In genomic region chr10:63548860-63549259, GRCh38 we compare ENCODE assay signal across 26 cellular contexts.
"Had no signal": no experiment of that assay in that cellular context is flagged by ENCODE, and none has a peak within 500 bp of the region (broad histone marks: within the 10 kb centered on the region; RNA-seq: fewer than 3 reads in every experiment).

No MANE protein-coding gene starts in this region.

- H3K4me2 ChIP-seq: SK-N-SH had no signal

- H3K27ac ChIP-seq: ascending aorta, cardiac muscle cell, Peyer's patch, SJSA1, VCaP had no signal

- H3K36me3 ChIP-seq: ascending aorta, cardiac muscle cell, Peyer's patch had no signal

- H3K27me3 ChIP-seq: ascending aorta, cardiac muscle cell, Peyer's patch, SJSA1 had no signal

- H3K9me3 ChIP-seq: ascending aorta, Peyer's patch, SJSA1, SK-N-SH had no signal

- DNase-seq: activated B cell treated with CpG ODN at 0.5 μM for 24 hours; activated CD4-positive, alpha-beta memory T cell treated with anti-CD3 and anti-CD28 coated beads for 36 hours; activated CD4-positive, alpha-beta T cell treated with anti-CD3 and anti-CD28 coated beads for 4 hours; activated CD4-positive, alpha-beta T cell treated with anti-CD3 and anti-CD28 coated beads, Interleukin-2, amount 50 U/mL, for 1 hour; activated CD4-positive, CD25-positive, alpha-beta regulatory T cell treated with anti-CD3 and anti-CD28 coated beads, Interleukin-2, amount 50 U/mL, for 72 hours; activated CD8-positive, alpha-beta memory T cell treated with anti-CD3 and anti-CD28 coated beads, Interleukin-2, amount 50 U/mL, for 4 hours; activated gamma-delta T cell; activated naive CD4-positive, alpha-beta T cell treated with Interleukin-2 at 50 U/mL for 16 hours; activated naive CD8-positive, alpha-beta T cell treated with anti-CD3 and anti-CD28 coated beads, Interleukin-2, amount 10 ng/mL, durations not matched to agents 7 days and 5 days; activated T-cell treated with anti-CD3 and anti-CD28 coated beads, Interleukin-2, amount 50 U/mL, for 48 hours; amygdala; NCI-H1092 treated with DMSO at 0.1 percent for 48 hours; NCI-H1417 treated with DMSO at 0.1 percent for 48 hours; NCI-H2029; NCI-H345; NCI-H524 treated with DMSO at 0.1 percent for 48 hours; Peyer's patch; RPMI8226; SHP77 treated with DMSO at 0.1 percent for 48 hours; SK-N-SH; T-helper 2 cell; T-helper 9 cell had no signal

- H3K4me3 ChIP-seq: ascending aorta, cardiac muscle cell, Peyer's patch, SJSA1 had no signal

- H3K9me2 ChIP-seq: SK-N-SH had no signal
